Comparison of ENCODE assay signal across 18 cellular contexts in genomic region chr19:13072206-13072898, GRCh38. TPM values are rescaled to one million over a fixed set of nuclear protein-coding genes. Genes with fewer than 3 reads are reported as not detected.
DNase-seq lines count a peak whose midpoint lies in the region; ATAC-seq and TF ChIP-seq lines count a peak whose summit lies in the region.
"Had no signal": no experiment of that assay in that cellular context is flagged by ENCODE, and none has a peak within 500 bp of the region (broad histone marks: within the 10 kb centered on the region; RNA-seq: fewer than 3 reads in every experiment).

No MANE protein-coding gene starts in this region.

- H3K27me3 ChIP-seq in gastroesophageal sphincter (no peaks in the 10 kb centered on the region), psoas muscle (ENCODE audit: insufficient read depth in 3 of 3, low read length in 2 of 3) (no peaks in the 10 kb centered on the region)
- H3K27me3 ChIP-seq: adrenal gland had no signal

- TF ChIP-seq CTCF in gastroesophageal sphincter (IDR thresholded peaks at IDR 0.05) = no peak
- TF ChIP-seq CTCF in psoas muscle (IDR thresholded peaks at IDR 0.05) = no peak

- no peak overlapping the region for H3K4me3 Mint-ChIP-seq in immature natural killer cell
- H3K4me3 Mint-ChIP-seq: activated T-helper 17 cell treated with anti-CD3 and anti-CD28 coated beads, Interleukin-2, amount 50 U/mL, for 72 hours; mesothelial cell of epicardium; T-helper 17 cell had no signal

- TF ChIP-seq POLR2A in gastroesophageal sphincter (IDR thresholded peaks at IDR 0.05) = no peak

- H3K27ac Mint-ChIP-seq in immature natural killer cell = no peak overlapping the region
- H3K27ac Mint-ChIP-seq: activated T-helper 17 cell treated with anti-CD3 and anti-CD28 coated beads, Interleukin-2, amount 50 U/mL, for 72 hours; mesothelial cell of epicardium; T-helper 17 cell had no signal

- H3K9me3 Mint-ChIP-seq in immature natural killer cell = no peaks in the 10 kb centered on the region
- H3K9me3 Mint-ChIP-seq: activated T-helper 17 cell treated with anti-CD3 and anti-CD28 coated beads, Interleukin-2, amount 50 U/mL, for 72 hours; mesothelial cell of epicardium had no signal

- H3K36me3 ChIP-seq in gastroesophageal sphincter (peaks cover 0 to 43% of the 10 kb centered on the region in 2 donors), psoas muscle (ENCODE audit: insufficient read depth in 1 of 2, low read depth in 1 of 2) (peaks cover 0 to 34% of the 10 kb centered on the region in 2 donors)

- no peak for TF ChIP-seq EP300 in gastroesophageal sphincter (IDR thresholded peaks at IDR 0.05)

- WGBS in gastroesophageal sphincter (ENCODE audit: low coverage in 1 of 2), 2 donors = no CpG with 5 or more reads among the region's 9 CpGs
- 58 to 72% (median 65%) methylated on average over 9 of the region's 9 CpGs for WGBS in psoas muscle, 3 donors

- H3K9me3 ChIP-seq in gastroesophageal sphincter (no peaks in the 10 kb centered on the region), psoas muscle (no peaks in the 10 kb centered on the region)
- H3K9me3 ChIP-seq: adrenal gland, Caco-2 had no signal

- intact Hi-C loops in psoas muscle (cut with DNase I) = no loop called here

- ATAC-seq in gastroesophageal sphincter (no peak), psoas muscle (no peak)
- ATAC-seq: activated T-helper 17 cell treated with anti-CD3 and anti-CD28 coated beads, Interleukin-2, amount 50 U/mL, for 72 hours; T-helper 17 cell had no signal

- peak overlapping the region in 3 of 4 donors; percentile 32 to 95 (median 84) for H3K27ac ChIP-seq in gastroesophageal sphincter
- peak overlapping the region; percentile 90 for H3K27ac ChIP-seq in psoas muscle
- H3K27ac ChIP-seq: adrenal gland, HL-60 had no signal

- H3K4me1 ChIP-seq in gastroesophageal sphincter = peaks cover 0 to 95% (median 65%) of the 10 kb centered on the region in 3 donors
- H3K4me1 ChIP-seq in psoas muscle = peaks cover 69% of the 10 kb centered on the region
- H3K4me1 ChIP-seq: adrenal gland had no signal

- H3K27me3 Mint-ChIP-seq in immature natural killer cell (ENCODE audit: low read depth in 3 of 3) = peaks cover 6 to 10% (median 8%) of the 10 kb centered on the region in 3 donors

- DNase-seq in Ammon's horn (ENCODE audit: low spot score) = peak; percentile 98
- DNase-seq in NCI-H69 (lab: John Stamatoyannopoulos, UW) = peak; percentile 52
- DNase-seq in psoas muscle = no peak
- no peak for DNase-seq in T-helper 1 cell
- DNase-seq in immature natural killer cell = no peak
- DNase-seq in SW480 (ENCODE audit: low spot score) = no peak
- no peak for DNase-seq in HCEC 1CT
- DNase-seq: ACHN; adrenal gland; Caco-2; KBM-7; NCI-H1048; stimulated activated naive CD4-positive, alpha-beta T cell; T-helper 17 cell had no signal

- H3K4me3 ChIP-seq in gastroesophageal sphincter (no peak overlapping the region), psoas muscle (no peak overlapping the region)
- H3K4me3 ChIP-seq: adrenal gland had no signal

- no peaks in the 10 kb centered on the region for H3K36me3 Mint-ChIP-seq in immature natural killer cell

- H3K4me1 Mint-ChIP-seq in immature natural killer cell = no peaks in the 10 kb centered on the region
- H3K4me1 Mint-ChIP-seq: activated T-helper 17 cell treated with anti-CD3 and anti-CD28 coated beads, Interleukin-2, amount 50 U/mL, for 72 hours; T-helper 17 cell had no signal

RNA-seq across cellular contexts. Expression of gene LYL1, which starts 30.3 kb away (rescaled TPM):
- total RNA-seq in gastroesophageal sphincter (10 to 100 TPM in 2 of 4 donors, 1 to 10 TPM in 2; 9.9 to 11.8 (median 10.8) TPM), psoas muscle (1 to 10 TPM; 2.1 to 4.6 (median 3.2) TPM)
- polyA plus RNA-seq in psoas muscle (1 to 10 TPM; 1.1 to 3.4 (median 1.1) TPM), immature natural killer cell (1 to 10 TPM; 1.1 to 2.2 (median 2.1) TPM)

RNA-seq across cellular contexts. Expression of gene TRMT1, which starts 44.2 kb away (rescaled TPM):
- total RNA-seq in gastroesophageal sphincter (10 to 100 TPM; 25.7 to 30.0 (median 28.7) TPM), psoas muscle (10 to 100 TPM; 31.6 to 45.3 (median 35.1) TPM)
- polyA plus RNA-seq in psoas muscle (10 to 100 TPM; 42.3 to 87.1 (median 45.4) TPM), immature natural killer cell (10 to 100 TPM; 13.2 to 16.5 (median 16.3) TPM)

RNA-seq across cellular contexts. Expression of gene NACC1, which starts 45.7 kb away (rescaled TPM):
- total RNA-seq in gastroesophageal sphincter (10 to 100 TPM; 23.8 to 55.2 (median 26.2) TPM), psoas muscle (10 to 100 TPM; 32.1 to 48.9 (median 37.9) TPM)
- polyA plus RNA-seq in psoas muscle (10 to 100 TPM; 11.9 to 63.4 (median 45.8) TPM), immature natural killer cell (1 to 10 TPM in 2 of 3 donors, not detected in 1; 1.2 to 2.8 TPM)

Comparison
In these comparisons a context has a peak if more than half of its experiments do, and no peak if none do; other contexts are left out.
1. DNase-seq: peak in Ammon's horn (single experiment) and NCI-H69 (single experiment); none in psoas muscle (0 of 2), T-helper 1 cell (0 of 5), immature natural killer cell (0 of 3), SW480 (single experiment) and HCEC 1CT (single experiment).